In the genomic region with DNA sequence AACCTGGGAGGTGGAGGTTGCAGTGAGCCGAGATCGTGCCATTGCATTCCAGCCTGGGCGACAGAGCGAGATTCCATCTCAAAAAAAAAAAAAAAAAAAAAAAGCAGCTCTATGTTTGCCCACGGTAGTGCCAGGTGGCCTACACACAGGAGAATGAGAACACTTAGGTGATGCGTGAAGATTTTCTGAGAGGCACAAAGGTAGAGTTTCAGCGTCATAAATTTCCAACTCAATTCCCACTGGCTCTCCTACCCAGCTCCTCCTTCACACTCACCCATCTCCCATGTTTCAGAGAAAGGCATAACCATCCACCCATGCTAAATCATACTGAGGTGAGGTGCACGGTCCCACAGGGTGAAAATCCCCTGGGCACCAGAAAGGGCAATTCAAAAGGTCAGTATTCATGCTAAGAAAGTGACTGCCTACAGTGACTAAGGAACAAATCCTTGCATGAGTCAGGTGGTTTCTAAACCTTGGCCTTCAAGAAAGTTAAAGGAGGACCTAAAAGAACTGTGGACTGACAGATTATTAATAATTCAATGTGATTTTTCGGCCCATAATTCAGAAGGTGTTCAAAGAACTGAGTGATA, we compare ENCODE assay signal across 10 cellular contexts. TPM values are rescaled to one million over a fixed set of nuclear protein-coding genes. Genes with fewer than 3 reads are reported as not detected.
DNase-seq lines count a peak whose midpoint lies in the region; ATAC-seq and TF ChIP-seq lines count a peak whose summit lies in the region.
"Had no signal": no experiment of that assay in that cellular context is flagged by ENCODE, and none has a peak within 500 bp of the region (broad histone marks: within the 10 kb centered on the region; RNA-seq: fewer than 3 reads in every experiment).

No MANE protein-coding gene starts in this region.

- no peak overlapping the region for H3K4me3 ChIP-seq in choroid plexus epithelial cell (ENCODE audit: low read depth, low read length)
- H3K4me3 ChIP-seq in skin epidermis, result no peak overlapping the region
- no peak overlapping the region for H3K4me3 ChIP-seq in Karpas-422 (ENCODE audit: low read length)

- peaks cover 9% of the 10 kb centered on the region for H3K36me3 Mint-ChIP-seq in T-helper 1 cell treated with Interleukin-12 subunit alpha and Interleukin-12 subunit beta and Interleukin-4 antibody, amounts not matched to agents 30 μg/mL and 1 μg/mL, for 36 hours (ENCODE audit: low read depth)

- H4K20me1 ChIP-seq in Karpas-422 (ENCODE audit: insufficient read depth, low read depth, low read length), result peaks cover 34% of the 10 kb centered on the region; the same call in 1 of the 2 replicates

- no peaks in the 10 kb centered on the region for H3K27me3 Mint-ChIP-seq in T-helper 1 cell treated with Interleukin-12 subunit alpha and Interleukin-12 subunit beta and Interleukin-4 antibody, amounts not matched to agents 30 μg/mL and 1 μg/mL, for 36 hours (ENCODE audit: low read depth)

- H3K9me3 ChIP-seq in Karpas-422 (ENCODE audit: low read length), result no peaks in the 10 kb centered on the region

- peaks cover 20% of the 10 kb centered on the region for H3K4me1 ChIP-seq in Karpas-422 (ENCODE audit: low read length)

- H3K27ac Mint-ChIP-seq in T-helper 1 cell treated with Interleukin-12 subunit alpha and Interleukin-12 subunit beta and Interleukin-4 antibody, amounts not matched to agents 30 μg/mL and 1 μg/mL, for 36 hours, result peak overlapping the region; percentile 19

- H3K9ac ChIP-seq in Karpas-422 (ENCODE audit: low read length), result no peak overlapping the region

- H3K79me2 ChIP-seq in Karpas-422 (ENCODE audit: low read length), result peaks cover 17% of the 10 kb centered on the region

- DNase-seq in T-helper 1 cell (no peak), NCI-H2107 (lab: John Stamatoyannopoulos, UW) (peak; percentile 15), choroid plexus epithelial cell (ENCODE audit: low read depth) (peak; percentile 37), Karpas-422 (no peak), RPMI8226 (no peak)
- DNase-seq: substantia nigra, T1000 had no signal

- H3K4me1 Mint-ChIP-seq in T-helper 1 cell treated with Interleukin-12 subunit alpha and Interleukin-12 subunit beta and Interleukin-4 antibody, amounts not matched to agents 30 μg/mL and 1 μg/mL, for 36 hours (ENCODE audit: low read depth), result peaks cover 24% of the 10 kb centered on the region

- H3K9me2 ChIP-seq in Karpas-422 (replicated peaks; ENCODE audit: insufficient read depth, low read length), result no peaks in the 10 kb centered on the region

- H2AFZ ChIP-seq in Karpas-422 (ENCODE audit: low read length), result no peak overlapping the region

- H3K27ac ChIP-seq in skin epidermis, result peak overlapping the region in 15 of 21 experiments; percentile 6 to 69 (median 39)
- H3K27ac ChIP-seq in Karpas-422 (ENCODE audit: low read length), result no peak overlapping the region

- no peak for TF ChIP-seq CTCF in choroid plexus epithelial cell (conservative IDR thresholded peaks at IDR 0.05; ENCODE audit: low read depth, low read length)

- no peaks in the 10 kb centered on the region for H3K27me3 ChIP-seq in Karpas-422 (ENCODE audit: low read length)

- H3K9me3 Mint-ChIP-seq in T-helper 1 cell treated with Interleukin-12 subunit alpha and Interleukin-12 subunit beta and Interleukin-4 antibody, amounts not matched to agents 30 μg/mL and 1 μg/mL, for 36 hours, result no peaks in the 10 kb centered on the region

- no peak overlapping the region for H3K4me2 ChIP-seq in Karpas-422 (ENCODE audit: low read depth, low read length, poor library complexity, severe bottlenecking)

- ATAC-seq in HG02623 (IDR thresholded peaks at IDR 0.05; ENCODE audit: unreplicated experiment), result no peak

- no peak overlapping the region for H3K4me3 Mint-ChIP-seq in T-helper 1 cell treated with Interleukin-12 subunit alpha and Interleukin-12 subunit beta and Interleukin-4 antibody, amounts not matched to agents 30 μg/mL and 1 μg/mL, for 36 hours

- H3K36me3 ChIP-seq in Karpas-422 (ENCODE audit: insufficient read depth, low read length), result no peaks in the 10 kb centered on the region

RNA-seq across cellular contexts. Expression of a gene that starts 4.8 kb away (rescaled TPM):
- total RNA-seq in Karpas-422 (2014; rRNA removed; shearing (Covaris generic); ENCODE audit: low replicate concordance), result 29.4 and 29.8 TPM in 2 replicates

RNA-seq across cellular contexts. Expression of a gene that starts 14.5 kb away (rescaled TPM):
- 48.5 and 53.2 TPM in 2 replicates for total RNA-seq in Karpas-422 (2014; rRNA removed; shearing (Covaris generic); ENCODE audit: low replicate concordance)

Comparison
In these comparisons a context has a peak if more than half of its experiments do, and no peak if none do; other contexts are left out.
1. DNase-seq: peak in NCI-H2107 (single experiment) and choroid plexus epithelial cell (single experiment); none in T-helper 1 cell (0 of 5), Karpas-422 (single experiment) and RPMI8226 (single experiment).